9 cellular contexts compared by ENCODE assay signal in the genomic region with DNA sequence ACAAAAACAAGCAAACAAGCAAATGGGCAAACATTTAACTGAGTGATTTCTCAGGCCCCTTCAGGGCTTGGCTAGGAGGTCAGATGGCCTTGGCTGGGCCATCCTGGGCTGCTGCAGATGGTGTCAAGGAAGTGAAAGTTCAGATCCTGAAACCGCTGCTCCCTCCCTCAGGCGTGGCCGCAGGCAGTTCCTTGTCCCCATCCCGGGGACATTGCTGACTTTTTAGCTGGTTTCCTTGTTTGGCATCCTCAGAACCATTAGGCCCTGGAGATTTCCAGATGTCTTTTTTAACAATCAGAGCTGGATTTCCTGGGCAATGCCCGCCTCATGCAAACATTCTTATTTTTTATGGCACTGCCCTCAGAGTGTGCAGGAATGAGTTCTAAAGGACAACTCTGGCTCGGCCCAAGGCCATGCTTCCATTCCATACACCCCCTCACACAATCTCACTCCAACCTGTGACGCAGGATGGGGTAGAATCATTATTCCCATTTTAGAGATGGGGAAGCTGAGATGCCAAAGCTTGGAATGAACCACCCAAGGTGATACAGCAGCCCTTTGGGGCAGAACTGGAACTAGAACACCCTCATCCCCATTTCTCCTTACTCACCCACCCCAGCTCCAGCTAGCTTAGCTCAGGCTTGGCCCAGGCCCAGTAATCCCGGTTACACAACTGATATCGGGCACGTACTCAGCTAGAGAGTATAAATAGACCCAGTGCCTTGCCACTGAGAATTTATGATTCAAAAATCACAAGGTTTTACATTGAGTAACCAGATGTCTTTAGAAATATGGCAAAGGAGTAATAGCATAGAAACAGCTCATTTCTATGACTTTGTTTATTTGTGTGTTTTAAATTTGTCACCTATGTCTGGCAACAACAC.
DNase-seq lines count a peak whose midpoint lies in the region; ATAC-seq and TF ChIP-seq lines count a peak whose summit lies in the region.
"Had no signal": no experiment of that assay in that cellular context is flagged by ENCODE, and none has a peak within 500 bp of the region (broad histone marks: within the 10 kb centered on the region; RNA-seq: fewer than 3 reads in every experiment).

No MANE protein-coding gene starts in this region.

- ATAC-seq in GM18520 (IDR thresholded peaks at IDR 0.05; ENCODE audit: unreplicated experiment) = peak; percentile 38
- ATAC-seq in foreskin keratinocyte = peak; percentile 87
- peak; percentile 97 for ATAC-seq in sciatic nerve

- intact Hi-C loops in sciatic nerve (cut with DNase I) = no loop called here
- intact Hi-C loops in CD4-positive, alpha-beta memory T cell (cut with micrococcal nuclease) = no loop called here

- TF ChIP-seq CTCF in RWPE1 (conservative IDR thresholded peaks at IDR 0.05; ENCODE audit: low read depth) = no peak
- no peak for TF ChIP-seq CTCF in foreskin keratinocyte (conservative IDR thresholded peaks at IDR 0.05)

- H3K4me1 ChIP-seq in foreskin keratinocyte = peaks cover 13% of the 10 kb centered on the region
- H3K4me1 ChIP-seq in SJCRH30 = no peaks in the 10 kb centered on the region
- H3K4me1 ChIP-seq in CD4-positive, alpha-beta memory T cell (ENCODE audit: insufficient read depth, low read length) = no peaks in the 10 kb centered on the region

- no peaks in the 10 kb centered on the region for H3K9me3 ChIP-seq in SJCRH30 (replicated peaks)
- no peaks in the 10 kb centered on the region for H3K9me3 ChIP-seq in CD4-positive, alpha-beta memory T cell (ENCODE audit: control insufficient read depth in 1 of 2, low read length in 2 of 2)

- H3K27me3 ChIP-seq in foreskin keratinocyte = no peaks in the 10 kb centered on the region
- H3K27me3 ChIP-seq in SJCRH30 = no peaks in the 10 kb centered on the region
- no peaks in the 10 kb centered on the region for H3K27me3 ChIP-seq in CD4-positive, alpha-beta memory T cell (ENCODE audit: insufficient read depth, low read length)

- no peaks in the 10 kb centered on the region for H3K9me3 Mint-ChIP-seq in CD4-positive, alpha-beta memory T cell
- H3K9me3 Mint-ChIP-seq: IgD-negative memory B cell had no signal

- no peaks in the 10 kb centered on the region for H3K36me3 Mint-ChIP-seq in CD4-positive, alpha-beta memory T cell
- H3K36me3 Mint-ChIP-seq: IgD-negative memory B cell had no signal

- H3K36me3 ChIP-seq in SJCRH30 = no peaks in the 10 kb centered on the region
- no peaks in the 10 kb centered on the region for H3K36me3 ChIP-seq in CD4-positive, alpha-beta memory T cell (ENCODE audit: insufficient read depth, low read length)

- CTCF ChIA-PET in RWPE1 (lab: Yijun Ruan, JAX) = interaction anchor here (0.6 to 0.7 kb wide), 2 partner anchors 84 to 149 kb away, joined by 3 to 7 read pairs; no protein-coding TSS in a partner anchor
- CTCF ChIA-PET in CD4-positive, alpha-beta memory T cell (lab: Charles Lee; ENCODE audit: partially characterized antibody) = interaction anchor here (0.8 to 3.0 kb wide), 5 partner anchors 8 to 147 kb away, joined by 3 to 19 read pairs (median 3); no protein-coding TSS in a partner anchor

- H3K27ac ChIP-seq in RWPE1 (peak overlapping the region; percentile 97), foreskin keratinocyte (peak overlapping the region; percentile 21), SJCRH30 (no peak overlapping the region)
- no peak overlapping the region for H3K27ac ChIP-seq in CD4-positive, alpha-beta memory T cell (ENCODE audit: low read depth, low read length)

- POLR2A ChIA-PET in RWPE1 (lab: Yijun Ruan, JAX; ENCODE audit: low non-redundant PET) = interaction anchor here (0.6 kb wide), 1 partner anchor 112 kb away, joined by 4 read pairs; no protein-coding TSS in a partner anchor
- POLR2A ChIA-PET in CD4-positive, alpha-beta memory T cell (lab: Charles Lee; ENCODE audit: partially characterized antibody) = interaction anchor here (1.2 kb wide), 1 partner anchor 15 kb away, joined by 3 read pairs; no protein-coding TSS in a partner anchor

- no peak overlapping the region for H3K27ac Mint-ChIP-seq in CD4-positive, alpha-beta memory T cell
- H3K27ac Mint-ChIP-seq: IgD-negative memory B cell had no signal

- no peak overlapping the region for H3K4me3 Mint-ChIP-seq in CD4-positive, alpha-beta memory T cell
- H3K4me3 Mint-ChIP-seq: IgD-negative memory B cell had no signal

- H3K4me3 ChIP-seq in SJCRH30 = no peak overlapping the region
- no peak overlapping the region for H3K4me3 ChIP-seq in CD4-positive, alpha-beta memory T cell (ENCODE audit: low read length in 2 of 2)

- peak; percentile 72 for DNase-seq in RWPE1 (ENCODE audit: low spot score)
- peak; percentile 77 to 87 for DNase-seq in foreskin keratinocyte
- DNase-seq in sciatic nerve (ENCODE audit: low spot score) = peak; percentile 87
- no peak for DNase-seq in SJCRH30
- DNase-seq in activated CD4-positive, alpha-beta T cell treated with anti-CD3 and anti-CD28 coated beads for 1 hour = no peak
- DNase-seq in CD4-positive, alpha-beta memory T cell = no peak
- no peak for DNase-seq in COLO668 (lab: John Stamatoyannopoulos, UW; ENCODE audit: unreplicated experiment)

- H3K27me3 Mint-ChIP-seq in CD4-positive, alpha-beta memory T cell = peaks cover 0 to 2% of the 10 kb centered on the region in 2 donors

- H3K4me1 Mint-ChIP-seq in CD4-positive, alpha-beta memory T cell = no peaks in the 10 kb centered on the region
- H3K4me1 Mint-ChIP-seq: IgD-negative memory B cell had no signal

Comparison
In these comparisons a context has a peak if more than half of its experiments do, and no peak if none do; other contexts are left out.
1. ATAC-seq: peak in every context shown above with its lines; median percentile 97 in sciatic nerve; 87 in foreskin keratinocyte; 38 in GM18520.
2. DNase-seq: peak in RWPE1 (single experiment), foreskin keratinocyte (2 of 2) and sciatic nerve (single experiment); none in SJCRH30 (0 of 2), activated CD4-positive, alpha-beta T cell treated with anti-CD3 and anti-CD28 coated beads for 1 hour (single experiment), CD4-positive, alpha-beta memory T cell (0 of 5) and COLO668 (single experiment).
3. H3K27ac ChIP-seq: peak in RWPE1 (single experiment) and foreskin keratinocyte (single experiment); none in SJCRH30 (single experiment) and CD4-positive, alpha-beta memory T cell (single experiment).